ENCODE assay signal across 13 cellular contexts in the genomic region with DNA sequence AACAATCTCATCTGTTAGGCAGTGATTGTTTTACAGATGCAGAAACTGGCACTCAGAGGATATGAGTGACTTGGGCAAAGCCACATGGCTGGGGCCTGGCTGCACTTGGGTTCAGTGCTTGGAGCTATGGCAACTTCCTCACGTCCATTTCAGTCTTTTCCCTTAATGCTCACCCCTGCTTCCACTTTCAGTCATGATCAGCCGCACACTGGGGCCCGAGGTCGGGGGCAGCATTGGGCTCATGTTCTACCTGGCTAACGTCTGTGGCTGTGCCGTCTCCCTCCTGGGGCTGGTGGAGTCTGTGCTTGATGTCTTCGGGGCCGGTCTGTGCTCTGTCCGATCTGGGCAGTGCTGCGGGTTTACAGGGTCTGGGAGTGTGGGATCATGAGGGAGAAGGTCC.
"Had no signal": no experiment of that assay in that cellular context is flagged by ENCODE, and none has a peak within 500 bp of the region (broad histone marks: within the 10 kb centered on the region; RNA-seq: fewer than 3 reads in every experiment).

No MANE protein-coding gene starts in this region.

- H3K27me3 Mint-ChIP-seq: activated CD4-positive, alpha-beta T cell treated with anti-CD3 and anti-CD28 coated beads for 36 hours; activated naive CD8-positive, alpha-beta T cell; effector memory CD8-positive, alpha-beta T cell; stimulated activated naive CD8-positive, alpha-beta T cell treated with anti-CD3 and anti-CD28 coated beads, Interleukin-15, Interleukin-2, amounts not matched to agents 100 ng/mL and 50 ng/mL, for 24 hours had no signal

- H2AFZ ChIP-seq: hepatocyte, neural progenitor cell had no signal

- H3K36me3 ChIP-seq: neural progenitor cell had no signal

- H3K9ac ChIP-seq: neural progenitor cell had no signal

- H3K27me3 ChIP-seq: hepatocyte, tibial nerve had no signal

- H3K4me3 ChIP-seq: hepatocyte, neural progenitor cell, psoas muscle, tibial nerve had no signal

- H3K4me3 Mint-ChIP-seq: activated CD4-positive, alpha-beta T cell treated with anti-CD3 and anti-CD28 coated beads for 36 hours; activated naive CD8-positive, alpha-beta T cell; effector memory CD8-positive, alpha-beta T cell; neural progenitor cell; stimulated activated naive CD8-positive, alpha-beta T cell treated with anti-CD3 and anti-CD28 coated beads, Interleukin-15, Interleukin-2, amounts not matched to agents 100 ng/mL and 50 ng/mL, for 24 hours had no signal

- H3K9me3 ChIP-seq: psoas muscle, tibial nerve had no signal

- DNase-seq: activated CD4-positive, alpha-beta T cell treated with anti-CD3 and anti-CD28 coated beads for 36 hours; activated CD4-positive, alpha-beta T cell treated with anti-CD3 and anti-CD28 coated beads, Interleukin-2, amount 50 U/mL, for 48 hours; effector memory CD8-positive, alpha-beta T cell; foreskin fibroblast; midbrain had no signal

- H3K4me2 ChIP-seq: hepatocyte, neural progenitor cell had no signal

- H3K9me3 Mint-ChIP-seq: effector memory CD8-positive, alpha-beta T cell; neural progenitor cell; stimulated activated naive CD8-positive, alpha-beta T cell treated with anti-CD3 and anti-CD28 coated beads, Interleukin-15, Interleukin-2, amounts not matched to agents 100 ng/mL and 50 ng/mL, for 24 hours had no signal

- H3K27ac Mint-ChIP-seq: activated CD4-positive, alpha-beta T cell treated with anti-CD3 and anti-CD28 coated beads for 36 hours; activated naive CD8-positive, alpha-beta T cell; neural progenitor cell; stimulated activated naive CD8-positive, alpha-beta T cell treated with anti-CD3 and anti-CD28 coated beads, Interleukin-15, Interleukin-2, amounts not matched to agents 100 ng/mL and 50 ng/mL, for 24 hours had no signal

- H3K27ac ChIP-seq: epithelial cell of prostate, hepatocyte, neural progenitor cell, psoas muscle, tibial nerve had no signal

- ATAC-seq: activated CD4-positive, alpha-beta T cell treated with anti-CD3 and anti-CD28 coated beads for 36 hours; effector memory CD8-positive, alpha-beta T cell; psoas muscle; right cardiac atrium had no signal
